In genomic region chr2:174632847-174633620, GRCh38 we compare ENCODE assay signal across 8 cellular contexts. TPM values are rescaled to one million over a fixed set of nuclear protein-coding genes. Genes with fewer than 3 reads are reported as not detected.
DNase-seq lines count a peak whose midpoint lies in the region; ATAC-seq and TF ChIP-seq lines count a peak whose summit lies in the region.

No MANE protein-coding gene starts in this region.

- no peak overlapping the region for H3K4me3 Mint-ChIP-seq in MCF 10A (ENCODE audit: unreplicated experiment)

- no peaks in the 10 kb centered on the region for H3K27me3 ChIP-seq in breast epithelium
- H3K27me3 ChIP-seq in esophagus squamous epithelium, result no peaks in the 10 kb centered on the region
- no peaks in the 10 kb centered on the region for H3K27me3 ChIP-seq in BE2C

- H3K4me1 Mint-ChIP-seq in MCF 10A (ENCODE audit: insufficient read depth, unreplicated experiment), result no peaks in the 10 kb centered on the region

- intact Hi-C loops in breast epithelium (cut with DNase I; ENCODE audit: low total_unique reads), result no loop called here
- intact Hi-C loops in MCF 10A (cut with micrococcal nuclease), result no loop called here
- intact Hi-C loops in esophagus squamous epithelium (cut with DNase I), result no loop called here

- TF ChIP-seq CTCF in breast epithelium (IDR thresholded peaks at IDR 0.05) (no peak), MCF 10A (IDR thresholded peaks at IDR 0.05; ENCODE audit: unreplicated experiment) (no peak), esophagus squamous epithelium (IDR thresholded peaks at IDR 0.05) (no peak), BE2C (IDR thresholded peaks at IDR 0.05; ENCODE audit: low read depth, low read length) (no peak)

- 49 to 52% methylated on average over 7 of the region's 7 CpGs for WGBS in esophagus squamous epithelium, 2 donors

- no peak for ATAC-seq in stimulated activated naive CD8-positive, alpha-beta T cell treated with anti-CD3 and anti-CD28 coated beads, Interleukin-15, Interleukin-2, amounts not matched to agents 100 U/mL and 50 U/mL, for 24 hours
- ATAC-seq in esophagus mucosa, result no peak

- H3K36me3 ChIP-seq in breast epithelium (no peaks in the 10 kb centered on the region), esophagus squamous epithelium (no peaks in the 10 kb centered on the region), BE2C (no peaks in the 10 kb centered on the region)

- no peak overlapping the region for H3K27ac Mint-ChIP-seq in MCF 10A (ENCODE audit: low read depth, unreplicated experiment)

- H3K4me3 ChIP-seq in breast epithelium (peak overlapping the region; percentile 23 to 29 (median 28)), esophagus squamous epithelium (peak overlapping the region; percentile 0 to 56 (median 26)), BE2C (ENCODE audit: low read depth, low read length) (no peak overlapping the region)

- TF ChIP-seq POLR2A in breast epithelium (IDR thresholded peaks at IDR 0.05) (no peak), esophagus squamous epithelium (IDR thresholded peaks at IDR 0.05) (no peak)

- no peaks in the 10 kb centered on the region for H3K36me3 Mint-ChIP-seq in MCF 10A (ENCODE audit: insufficient read depth, unreplicated experiment)

- no peaks in the 10 kb centered on the region for H3K27me3 Mint-ChIP-seq in MCF 10A (ENCODE audit: insufficient read depth, unreplicated experiment)

- no peaks in the 10 kb centered on the region for H3K9me3 Mint-ChIP-seq in MCF 10A (ENCODE audit: unreplicated experiment)

- no peaks in the 10 kb centered on the region for H3K9me3 ChIP-seq in breast epithelium
- no peaks in the 10 kb centered on the region for H3K9me3 ChIP-seq in esophagus squamous epithelium
- H3K9me3 ChIP-seq in BE2C, result no peaks in the 10 kb centered on the region

- POLR2A ChIA-PET in MCF 10A (lab: Yijun Ruan, JAX), result no interaction called here

- CTCF ChIA-PET in MCF 10A (lab: Yijun Ruan, JAX), result interaction anchor here (0.6 kb wide), 1 partner anchor 30 kb away, joined by 4 read pairs; no protein-coding TSS in a partner anchor

- H3K27ac ChIP-seq in breast epithelium (peak overlapping the region; percentile 68 to 88), esophagus squamous epithelium (peak overlapping the region; percentile 25 to 81 (median 68))

- no peaks in the 10 kb centered on the region for H3K4me1 ChIP-seq in breast epithelium
- peaks cover 0 to 54% (median 19%) of the 10 kb centered on the region in 3 donors for H3K4me1 ChIP-seq in esophagus squamous epithelium
- H3K4me1 ChIP-seq in BE2C, result no peaks in the 10 kb centered on the region; the same call in 1 of the 2 replicates

- BruUV-seq in MCF 10A (replicated peaks; lab: Mats Ljungman, UMichigan), result no TSS peak

- DNase-seq in breast epithelium (ENCODE audit: low spot score in 2 of 2) (no peak), MCF 10A (ENCODE audit: unreplicated experiment) (no peak), NAMALWA (ENCODE audit: low spot score) (peak; percentile 54), esophagus squamous epithelium (lab: John Stamatoyannopoulos, UW) (no peak), BE2C (no peak), foreskin melanocyte (no peak)
- peak; percentile 15 for DNase-seq in stimulated activated naive CD8-positive, alpha-beta T cell treated with anti-CD3 and anti-CD28 coated beads, Interleukin-15, Interleukin-2, amounts not matched to agents 100 U/mL and 50 U/mL, for 24 hours

RNA-seq across cellular contexts. Expression of gene WIPF1, which starts 35.4 kb away (rescaled TPM):
- 10 to 100 TPM; 17.6 to 43.2 (median 24.9) TPM for total RNA-seq in breast epithelium
- total RNA-seq in MCF 10A (2022), result 6.0 and 6.2 TPM in 2 replicates
- total RNA-seq in esophagus squamous epithelium, result 10 to 100 TPM in 1 of 4 donors, 1 to 10 TPM in 3; 2.2 to 17.5 (median 6.0) TPM
- polyA plus RNA-seq in BE2C (2012; ENCODE audit: insufficient read depth, insufficient read length, low read depth), result 7.4 TPM
- 3.1 TPM for total RNA-seq in esophagus mucosa

Comparison
In these comparisons a context has a peak if more than half of its experiments do, and no peak if none do; other contexts are left out.
1. DNase-seq: peak in NAMALWA (single experiment) and stimulated activated naive CD8-positive, alpha-beta T cell treated with anti-CD3 and anti-CD28 coated beads, Interleukin-15, Interleukin-2, amounts not matched to agents 100 U/mL and 50 U/mL, for 24 hours (single experiment); none in breast epithelium (0 of 2), MCF 10A (single experiment), esophagus squamous epithelium (single experiment), BE2C (single experiment) and foreskin melanocyte (single experiment).